In genomic region chr12:93706824-93707223, GRCh38 we compare ENCODE assay signal across 2 cellular contexts.
A peak's percentile ranks its signal among the peaks of the same experiment; 100 is the strongest.
TF ChIP-seq lines count a peak whose summit lies in the region.

No MANE protein-coding gene starts in this region.

TF ChIP-seq in IMR-90, 13 proteins besides CTCF, POLR2A, EP300 and RAD21:
- TF ChIP-seq BHLHE40 (IDR thresholded peaks at IDR 0.05; ENCODE audit: low read depth, low read length) (no peak), MAFK (IDR thresholded peaks at IDR 0.05; ENCODE audit: low read depth, low read length) (no peak), RFX5 (IDR thresholded peaks at IDR 0.05; ENCODE audit: low read depth, low read length) (no peak), SMC3 (IDR thresholded peaks at IDR 0.05; ENCODE audit: low read depth, low read length) (no peak), ELK1 (IDR thresholded peaks at IDR 0.05; ENCODE audit: borderline replicate concordance, low read depth, low read length) (no peak), RCOR1 (IDR thresholded peaks at IDR 0.05; ENCODE audit: insufficient replicate concordance, low read length) (no peak), MXI1 (IDR thresholded peaks at IDR 0.05; ENCODE audit: borderline replicate concordance, low read depth, low read length) (no peak), USF2 (IDR thresholded peaks at IDR 0.05; ENCODE audit: low read depth, low read length) (no peak), NFE2L2 (IDR thresholded peaks at IDR 0.05; ENCODE audit: low read depth, low read length) (no peak), CHD1 (IDR thresholded peaks at IDR 0.05; ENCODE audit: low read depth, low read length) (no peak)

TF ChIP-seq in K562, 482 proteins besides CTCF, POLR2A, EP300 and RAD21:
- TF ChIP-seq, protein P1, sequence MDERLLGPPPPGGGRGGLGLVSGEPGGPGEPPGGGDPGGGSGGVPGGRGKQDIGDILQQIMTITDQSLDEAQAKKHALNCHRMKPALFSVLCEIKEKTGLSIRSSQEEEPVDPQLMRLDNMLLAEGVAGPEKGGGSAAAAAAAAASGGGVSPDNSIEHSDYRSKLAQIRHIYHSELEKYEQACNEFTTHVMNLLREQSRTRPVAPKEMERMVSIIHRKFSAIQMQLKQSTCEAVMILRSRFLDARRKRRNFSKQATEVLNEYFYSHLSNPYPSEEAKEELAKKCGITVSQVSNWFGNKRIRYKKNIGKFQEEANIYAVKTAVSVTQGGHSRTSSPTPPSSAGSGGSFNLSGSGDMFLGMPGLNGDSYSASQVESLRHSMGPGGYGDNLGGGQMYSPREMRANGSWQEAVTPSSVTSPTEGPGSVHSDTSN (CRISPR knock-in tag; IDR thresholded peaks at IDR 0.05; ENCODE audit: low read depth), result no peak
- TF ChIP-seq, protein P1 (tag; conservative IDR thresholded peaks at IDR 0.05; ENCODE audit: low read depth), result 0 out of 2 replicates have a peak, but pooled peaks have one; percentile 6
- no peak for TF ChIP-seq E2F4 (CRISPR knock-in tag; IDR thresholded peaks at IDR 0.05; ENCODE audit: low read depth)
